Comparison of ENCODE assay signal across 9 cellular contexts in genomic region chr20:45300961-45301360, GRCh38. TPM values are rescaled to one million over a fixed set of nuclear protein-coding genes. Genes with fewer than 3 reads are reported as not detected.
A peak's percentile ranks its signal among the peaks of the same experiment; 100 is the strongest.
DNase-seq lines count a peak whose midpoint lies in the region; ATAC-seq and TF ChIP-seq lines count a peak whose summit lies in the region.
"Had no signal": no experiment of that assay in that cellular context is flagged by ENCODE, and none has a peak within 500 bp of the region (broad histone marks: within the 10 kb centered on the region; RNA-seq: fewer than 3 reads in every experiment).

No MANE protein-coding gene starts in this region.

- H3K9me3 Mint-ChIP-seq in activated T-cell treated with anti-CD3 and anti-CD28 coated beads, Interleukin-2, amount 50 U/mL, for 4 hours: no peaks in the 10 kb centered on the region
- H3K9me3 Mint-ChIP-seq: activated naive CD4-positive, alpha-beta T cell treated with anti-CD3 and anti-CD28 coated beads, Interleukin-2, amount 50 U/mL, for 72 hours had no signal

- intact Hi-C loops in ascending aorta (cut with DNase I): no loop called here

- no peaks in the 10 kb centered on the region for H3K79me2 ChIP-seq in mesendoderm (ENCODE audit: control insufficient read depth, insufficient read depth, low read length)

- H2BK15ac ChIP-seq in mesendoderm (replicated peaks; ENCODE audit: low read depth): no peak overlapping the region

- no peaks in the 10 kb centered on the region for H3K79me1 ChIP-seq in mesendoderm (ENCODE audit: low read length)

- no peak overlapping the region for H2BK5ac ChIP-seq in mesendoderm (ENCODE audit: low read length)

- peaks cover 41% of the 10 kb centered on the region for H3K27me3 Mint-ChIP-seq in activated T-cell treated with anti-CD3 and anti-CD28 coated beads, Interleukin-2, amount 50 U/mL, for 4 hours (ENCODE audit: low read depth)

- peaks cover 11% of the 10 kb centered on the region for H3K4me1 Mint-ChIP-seq in activated T-cell treated with anti-CD3 and anti-CD28 coated beads, Interleukin-2, amount 50 U/mL, for 4 hours (ENCODE audit: low read depth)

- ATAC-seq in activated T-cell treated with anti-CD3 and anti-CD28 coated beads, Interleukin-2, amount 50 U/mL, for 4 hours: peak; percentile 78 to 81

- H2BK120ac ChIP-seq in mesendoderm (ENCODE audit: low read depth, low read length): no peak overlapping the region

- no peak overlapping the region for H4K5ac ChIP-seq in mesendoderm (ENCODE audit: low read length)

- in situ Hi-C loops in KBM-7 (cut with MboI; ENCODE audit: low pct_unique_long_range_greater_than_20kb, low sequenced_read_pairs): loop anchor here (25.0 kb wide), 1 partner anchor 461 kb away; no protein-coding TSS in a partner anchor

- TF ChIP-seq CTCF in ascending aorta (IDR thresholded peaks at IDR 0.05): peak in 1 of 3 experiments; percentile 24
- no peak for TF ChIP-seq CTCF in coronary artery (IDR thresholded peaks at IDR 0.05)

- no peak overlapping the region for H4K8ac ChIP-seq in mesendoderm (ENCODE audit: low read depth, low read length)

- H3K18ac ChIP-seq in mesendoderm (ENCODE audit: low read length): no peak overlapping the region

- H3K4me1 ChIP-seq in mesendoderm (ENCODE audit: control insufficient read depth, low read depth, low read length): peaks cover 5% of the 10 kb centered on the region
- no peaks in the 10 kb centered on the region for H3K4me1 ChIP-seq in ascending aorta

- no peak overlapping the region for H3K27ac ChIP-seq in mesendoderm (ENCODE audit: low read depth, low read length)
- H3K27ac ChIP-seq in ascending aorta: no peak overlapping the region
- no peak overlapping the region for H3K27ac ChIP-seq in coronary artery

- H3K4me3 Mint-ChIP-seq in activated T-cell treated with anti-CD3 and anti-CD28 coated beads, Interleukin-2, amount 50 U/mL, for 4 hours: no peak overlapping the region

- no peak overlapping the region for H3K9ac ChIP-seq in mesendoderm (ENCODE audit: low read length)

- no peaks in the 10 kb centered on the region for H3K36me3 Mint-ChIP-seq in activated T-cell treated with anti-CD3 and anti-CD28 coated beads, Interleukin-2, amount 50 U/mL, for 4 hours (ENCODE audit: insufficient read depth)

- DNase-seq in activated T-cell treated with anti-CD3 and anti-CD28 coated beads for 48 hours (ENCODE audit: low read depth): peak; percentile 46
- DNase-seq in activated T-cell treated with anti-CD3 and anti-CD28 coated beads for 4 hours: no peak
- DNase-seq in KBM-7: peak; percentile 28
- DNase-seq in activated T-cell treated with anti-CD3 and anti-CD28 coated beads, Interleukin-2, amount 50 U/mL, for 4 hours: no peak
- DNase-seq in mesendoderm: peak; percentile 95
- DNase-seq in ascending aorta (ENCODE audit: low spot score in 2 of 2): no peak
- DNase-seq in cerebellum (ENCODE audit: low spot score): no peak
- no peak for DNase-seq in coronary artery (ENCODE audit: low spot score)

- H3K36me3 ChIP-seq in mesendoderm (ENCODE audit: control insufficient read depth, insufficient read depth, low read length): no peaks in the 10 kb centered on the region
- H3K36me3 ChIP-seq in ascending aorta: no peaks in the 10 kb centered on the region

- no peak overlapping the region for H3K4me2 ChIP-seq in mesendoderm (ENCODE audit: low read length)

- no peak overlapping the region for H3K23ac ChIP-seq in mesendoderm (ENCODE audit: low read length)

- no peaks in the 10 kb centered on the region for H3K9me3 ChIP-seq in ascending aorta

- H3K27me3 ChIP-seq in mesendoderm (ENCODE audit: insufficient read depth, low read length, poor library complexity) (no peaks in the 10 kb centered on the region), ascending aorta (no peaks in the 10 kb centered on the region)

- H2AK5ac ChIP-seq in mesendoderm (ENCODE audit: low read length): no peak overlapping the region

- H3K4ac ChIP-seq in mesendoderm (ENCODE audit: low read depth, low read length): no peak overlapping the region

- WGBS in mesendoderm (ENCODE audit: extremely low coverage, insufficient coverage, low lambda C conversion rate): no CpG with 5 or more reads among the region's 4 CpGs

- H3K4me3 ChIP-seq in mesendoderm (ENCODE audit: low read length) (no peak overlapping the region), ascending aorta (no peak overlapping the region), coronary artery (no peak overlapping the region)

- no peak overlapping the region for H3K56ac ChIP-seq in mesendoderm (ENCODE audit: low read length)

RNA-seq across cellular contexts. Expression of gene RBPJL, which starts 5.7 kb away (rescaled TPM):
- total RNA-seq in activated T-cell treated with anti-CD3 and anti-CD28 coated beads, Interleukin-2, amount 50 U/mL, for 4 hours: under 1 TPM in 2 of 3 donors, not detected in 1; 0.13 to 0.19 TPM
- polyA plus RNA-seq in mesendoderm (2013, experiment 1 of 2): 0.25 TPM
- 0.24 TPM for polyA plus RNA-seq in mesendoderm (2013, experiment 2 of 2)
- not detected for total RNA-seq in ascending aorta
- not detected for total RNA-seq in cerebellum
- total RNA-seq: activated naive CD4-positive, alpha-beta T cell treated with anti-CD3 and anti-CD28 coated beads, Interleukin-2, amount 50 U/mL, for 72 hours had no signal

RNA-seq across cellular contexts. Expression of gene MATN4, which starts 7.1 kb away (rescaled TPM):
- total RNA-seq in activated T-cell treated with anti-CD3 and anti-CD28 coated beads, Interleukin-2, amount 50 U/mL, for 4 hours: under 1 TPM in 2 of 3 donors, not detected in 1; 0.11 to 0.13 TPM
- 0.98 TPM for polyA plus RNA-seq in mesendoderm (2013, experiment 1 of 2)
- polyA plus RNA-seq in mesendoderm (2013, experiment 2 of 2): 1.0 TPM
- total RNA-seq in ascending aorta: 0.21 TPM
- total RNA-seq in cerebellum: not detected

RNA-seq across cellular contexts. Expression of gene SLPI, which starts 46.6 kb away (rescaled TPM):
- total RNA-seq in activated T-cell treated with anti-CD3 and anti-CD28 coated beads, Interleukin-2, amount 50 U/mL, for 4 hours: under 1 TPM; 0.63 to 0.95 (median 0.83) TPM
- not detected for polyA plus RNA-seq in mesendoderm (2013, experiment 1 of 2)
- 0.08 TPM for polyA plus RNA-seq in mesendoderm (2013, experiment 2 of 2)
- total RNA-seq in ascending aorta: 223 TPM
- total RNA-seq in cerebellum: 0.82 TPM
- total RNA-seq: activated naive CD4-positive, alpha-beta T cell treated with anti-CD3 and anti-CD28 coated beads, Interleukin-2, amount 50 U/mL, for 72 hours had no signal

RNA-seq across cellular contexts. Expression of gene SDC4, which starts 47.3 kb away (rescaled TPM):
- total RNA-seq in activated T-cell treated with anti-CD3 and anti-CD28 coated beads, Interleukin-2, amount 50 U/mL, for 4 hours: 100 to 1,000 TPM in 2 of 3 donors, 10 to 100 TPM in 1; 94.0 to 138 (median 102) TPM
- 33.0 TPM for polyA plus RNA-seq in mesendoderm (2013, experiment 1 of 2)
- polyA plus RNA-seq in mesendoderm (2013, experiment 2 of 2): 33.2 TPM
- total RNA-seq in ascending aorta (63.8 TPM), cerebellum (1.6 TPM)

Comparison
In these comparisons a context has a peak if more than half of its experiments do, and no peak if none do; other contexts are left out.
1. DNase-seq: peak in activated T-cell treated with anti-CD3 and anti-CD28 coated beads for 48 hours (single experiment), KBM-7 (single experiment) and mesendoderm (single experiment); none in activated T-cell treated with anti-CD3 and anti-CD28 coated beads for 4 hours (single experiment), activated T-cell treated with anti-CD3 and anti-CD28 coated beads, Interleukin-2, amount 50 U/mL, for 4 hours (single experiment), ascending aorta (0 of 2), cerebellum (single experiment) and coronary artery (single experiment).
2. RNA of gene SLPI, which starts 46.6 kb away (total RNA-seq): 223 TPM in ascending aorta (single experiment); 0.63 to 0.95 TPM in activated T-cell treated with anti-CD3 and anti-CD28 coated beads, Interleukin-2, amount 50 U/mL, for 4 hours and 0.82 TPM in cerebellum (single experiment); every median in the first group is over 100 times any median in the second.